Comparison of ENCODE assay signal across 1 cellular context in the genomic region with DNA sequence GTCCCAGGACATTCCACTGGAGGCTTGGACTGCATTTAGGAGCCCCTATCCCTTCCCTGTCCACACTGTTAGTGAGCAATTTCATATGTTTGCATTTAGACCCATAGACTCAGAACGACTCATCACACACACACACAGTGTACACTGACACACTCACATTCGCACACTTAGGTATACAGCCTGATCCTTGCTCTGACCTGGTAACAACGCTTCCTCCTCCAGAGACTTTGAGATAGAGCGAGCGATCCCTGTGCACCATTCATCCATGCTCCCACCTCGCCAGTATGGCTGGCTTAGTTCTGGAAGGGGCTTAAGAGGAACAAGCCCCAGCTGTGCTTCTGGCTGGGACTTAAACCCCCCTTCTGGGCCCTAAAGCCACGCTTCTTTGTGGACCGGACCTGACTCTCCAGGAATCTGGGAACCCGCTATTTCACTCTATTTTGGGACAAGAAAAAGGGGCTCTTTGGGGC.
TF ChIP-seq lines count a peak whose summit lies in the region.

No MANE protein-coding gene starts in this region.

TF ChIP-seq in H1, 55 proteins besides CTCF, POLR2A, EP300 and RAD21:
- TF ChIP-seq SUZ12 (IDR thresholded peaks at IDR 0.05; ENCODE audit: low read length): peak; percentile 89
- peak; percentile 99 for TF ChIP-seq EZH2 (IDR thresholded peaks at IDR 0.05; ENCODE audit: low read depth, low read length, severe bottlenecking)
- peak; percentile 47; the same call in 1 of the 2 replicates for TF ChIP-seq CBX8 (IDR thresholded peaks at IDR 0.05; ENCODE audit: borderline replicate concordance, low read depth, low read length)
- peak; percentile 63 for TF ChIP-seq RNF2 (IDR thresholded peaks at IDR 0.05; ENCODE audit: borderline replicate concordance, low read depth, low read length, missing control alignments, poor library complexity, severe bottlenecking)
- TF ChIP-seq, protein P1, sequence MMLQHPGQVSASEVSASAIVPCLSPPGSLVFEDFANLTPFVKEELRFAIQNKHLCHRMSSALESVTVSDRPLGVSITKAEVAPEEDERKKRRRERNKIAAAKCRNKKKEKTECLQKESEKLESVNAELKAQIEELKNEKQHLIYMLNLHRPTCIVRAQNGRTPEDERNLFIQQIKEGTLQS (IDR thresholded peaks at IDR 0.05; ENCODE audit: insufficient read depth, low read depth, low read length): no peak
- no peak for TF ChIP-seq CBX5 (IDR thresholded peaks at IDR 0.05; ENCODE audit: low read depth, low read length)
